In genomic region chr2:37415128-37415817, GRCh38 we compare ENCODE assay signal across 8 cellular contexts.
DNase-seq lines count a peak whose midpoint lies in the region; ATAC-seq, FAIRE-seq and TF ChIP-seq lines count a peak whose summit lies in the region.
"Had no signal": no experiment of that assay in that cellular context is flagged by ENCODE, and none has a peak within 500 bp of the region (broad histone marks: within the 10 kb centered on the region; RNA-seq: fewer than 3 reads in every experiment).

No MANE protein-coding gene starts in this region.

- no peaks in the 10 kb centered on the region for H3K9me3 Mint-ChIP-seq in osteocyte (ENCODE audit: unreplicated experiment)
- H3K9me3 Mint-ChIP-seq: activated naive CD4-positive, alpha-beta T cell treated with anti-CD3 and anti-CD28 coated beads, Interleukin-2, amount 50 U/mL, for 24 hours had no signal

- H3K4me3 ChIP-seq in bronchial epithelial cell (ENCODE audit: low read depth, low read length) (no peak overlapping the region), ovary (no peak overlapping the region)

- H3K4me1 Mint-ChIP-seq in osteocyte (ENCODE audit: unreplicated experiment), result peaks cover 34% of the 10 kb centered on the region

- no peak overlapping the region for H3K4me3 Mint-ChIP-seq in osteocyte (ENCODE audit: unreplicated experiment)
- H3K4me3 Mint-ChIP-seq: activated naive CD4-positive, alpha-beta T cell treated with anti-CD3 and anti-CD28 coated beads, Interleukin-2, amount 50 U/mL, for 24 hours had no signal

- no peaks in the 10 kb centered on the region for H3K27me3 ChIP-seq in bronchial epithelial cell (ENCODE audit: control insufficient read depth, insufficient read depth, low read length)
- no peaks in the 10 kb centered on the region for H3K27me3 ChIP-seq in ovary

- no peak for ATAC-seq in HG02885 (IDR thresholded peaks at IDR 0.05; ENCODE audit: poor library complexity, unreplicated experiment)

- no peaks in the 10 kb centered on the region for H3K4me1 ChIP-seq in ovary (ENCODE audit: insufficient read depth)

- TF ChIP-seq EP300 in ovary (IDR thresholded peaks at IDR 0.05), result no peak

- intact Hi-C loops in ovary (cut with DNase I), result loop anchor here in 3 of 4 donors (2.0 to 10.0 kb wide), 6 partner anchors 257 to 462 kb away; partner anchors contain the start of gene CDC42EP3 (in 1 of the 3)

- H3K27ac Mint-ChIP-seq in osteocyte (ENCODE audit: unreplicated experiment), result no peak overlapping the region
- H3K27ac Mint-ChIP-seq: activated naive CD4-positive, alpha-beta T cell treated with anti-CD3 and anti-CD28 coated beads, Interleukin-2, amount 50 U/mL, for 24 hours had no signal

- 93 to 95% (median 93%) methylated on average over 7 of the region's 7 CpGs for WGBS in ovary, 3 donors

- no peaks in the 10 kb centered on the region for H3K27me3 Mint-ChIP-seq in osteocyte (ENCODE audit: unreplicated experiment)

- H3K36me3 ChIP-seq in bronchial epithelial cell (ENCODE audit: control insufficient read depth, insufficient read depth, low read length), result no peaks in the 10 kb centered on the region
- no peaks in the 10 kb centered on the region for H3K36me3 ChIP-seq in ovary

- no peak overlapping the region for H3K27ac ChIP-seq in ovary

- no peak for DNase-seq in GM10266 (ENCODE audit: extremely low spot score)
- DNase-seq in NCI-H2081 (lab: John Stamatoyannopoulos, UW), result peak; percentile 41 to 60
- DNase-seq in bronchial epithelial cell (ENCODE audit: low read depth), result peak; percentile 13
- no peak for DNase-seq in osteocyte (ENCODE audit: extremely low spot score, unreplicated experiment)
- no peak for DNase-seq in ovary
- no peak for DNase-seq in frontal cortex (ENCODE audit: low spot score in 2 of 2)

- peak; percentile 42 for TF ChIP-seq CTCF in GM10266 (IDR thresholded peaks at IDR 0.05; ENCODE audit: control insufficient read depth, insufficient read depth, low read depth, missing control alignments)
- TF ChIP-seq CTCF in bronchial epithelial cell (IDR thresholded peaks at IDR 0.05; ENCODE audit: insufficient read depth, low read length, severe bottlenecking), result peak; percentile 46
- peak; percentile 33 for TF ChIP-seq CTCF in osteocyte (IDR thresholded peaks at IDR 0.05)
- TF ChIP-seq CTCF in ovary (IDR thresholded peaks at IDR 0.05), result no peak

- H3K36me3 Mint-ChIP-seq in osteocyte (ENCODE audit: unreplicated experiment), result no peaks in the 10 kb centered on the region
- H3K36me3 Mint-ChIP-seq: activated naive CD4-positive, alpha-beta T cell treated with anti-CD3 and anti-CD28 coated beads, Interleukin-2, amount 50 U/mL, for 24 hours had no signal

- H3K9me3 ChIP-seq in ovary, result no peaks in the 10 kb centered on the region

- FAIRE-seq in bronchial epithelial cell (lab: Jason Lieb, UNC) (no peak), frontal cortex (lab: Jason Lieb, UNC) (no peak)

- TF ChIP-seq POLR2A in ovary (IDR thresholded peaks at IDR 0.05), result no peak

Comparison
In these comparisons a context has a peak if more than half of its experiments do, and no peak if none do; other contexts are left out.
1. DNase-seq: peak in NCI-H2081 (2 of 2) and bronchial epithelial cell (single experiment); none in GM10266 (single experiment), osteocyte (single experiment), ovary (0 of 5) and frontal cortex (0 of 2).
2. CTCF ChIP-seq: peak in GM10266 (single experiment), bronchial epithelial cell (single experiment) and osteocyte (single experiment); none in ovary (0 of 3).